Comparison of ENCODE assay signal across 9 cellular contexts in genomic region chr6:5497896-5498578, GRCh38.
A peak's percentile ranks its signal among the peaks of the same experiment; 100 is the strongest.
DNase-seq lines count a peak whose midpoint lies in the region; ATAC-seq and TF ChIP-seq lines count a peak whose summit lies in the region.
"Had no signal": no experiment of that assay in that cellular context is flagged by ENCODE, and none has a peak within 500 bp of the region (broad histone marks: within the 10 kb centered on the region; RNA-seq: fewer than 3 reads in every experiment).

No MANE protein-coding gene starts in this region.

- H3K36me3 ChIP-seq in CD8-positive, alpha-beta T cell (ENCODE audit: insufficient read depth, low read length): no peaks in the 10 kb centered on the region
- H3K36me3 ChIP-seq in KOPT-K1 (ENCODE audit: insufficient read depth, low read length): no peaks in the 10 kb centered on the region

- TF ChIP-seq CTCF in CD8-positive, alpha-beta T cell (IDR thresholded peaks at IDR 0.05): no peak

- no peak overlapping the region for H3K27ac Mint-ChIP-seq in CD8-positive, alpha-beta T cell
- peak overlapping the region; percentile 92 for H3K27ac Mint-ChIP-seq in T-helper 17 cell

- H3K4me3 ChIP-seq in CD8-positive, alpha-beta T cell (ENCODE audit: low read depth, low read length): no peak overlapping the region

- no peak for ATAC-seq in CD8-positive, alpha-beta T cell
- ATAC-seq in T-helper 17 cell (peak; percentile 58), HG02938 (IDR thresholded peaks at IDR 0.05; ENCODE audit: unreplicated experiment) (no peak), GM21786 (IDR thresholded peaks at IDR 0.05; ENCODE audit: unreplicated experiment) (no peak)

- H3K9me3 ChIP-seq in CD8-positive, alpha-beta T cell (ENCODE audit: low read length): no peaks in the 10 kb centered on the region
- H3K9me3 ChIP-seq in KOPT-K1 (ENCODE audit: insufficient read depth, low read length, poor library complexity, severe bottlenecking) (no peaks in the 10 kb centered on the region), T-helper 17 cell (ENCODE audit: control insufficient read depth, low read length, poor library complexity, severe bottlenecking) (no peaks in the 10 kb centered on the region)

- DNase-seq in CD8-positive, alpha-beta T cell: no peak
- DNase-seq in T-helper 17 cell (no peak), glomerular endothelial cell (ENCODE audit: extremely low read depth, low read depth, low spot score) (peak; percentile 52), HT-29 (ENCODE audit: low spot score) (no peak)
- DNase-seq in activated CD8-positive, alpha-beta memory T cell treated with anti-CD3 and anti-CD28 coated beads for 24 hours: no peak
- DNase-seq: NCI-H510A treated with DMSO at 0.1 percent for 48 hours had no signal

- POLR2A ChIA-PET in CD8-positive, alpha-beta T cell (lab: Charles Lee): no interaction called here

- no peak overlapping the region for H3K27ac ChIP-seq in CD8-positive, alpha-beta T cell (ENCODE audit: low read depth, low read length)
- H3K27ac ChIP-seq in KOPT-K1 (ENCODE audit: low read depth, low read length, poor library complexity, severe bottlenecking): peak overlapping the region; percentile 50

- H3K27me3 Mint-ChIP-seq in CD8-positive, alpha-beta T cell (ENCODE audit: low read depth): no peaks in the 10 kb centered on the region
- H3K27me3 Mint-ChIP-seq in T-helper 17 cell: no peaks in the 10 kb centered on the region

- H3K36me3 Mint-ChIP-seq in CD8-positive, alpha-beta T cell: peaks cover 22% of the 10 kb centered on the region
- no peaks in the 10 kb centered on the region for H3K36me3 Mint-ChIP-seq in T-helper 17 cell (ENCODE audit: low read depth)

- no peaks in the 10 kb centered on the region for H3K27me3 ChIP-seq in CD8-positive, alpha-beta T cell (ENCODE audit: insufficient read depth, low read length)

- CTCF ChIA-PET in CD8-positive, alpha-beta T cell (lab: Charles Lee): no interaction called here

- peak overlapping the region; percentile 16 for H3K4me3 Mint-ChIP-seq in CD8-positive, alpha-beta T cell
- H3K4me3 Mint-ChIP-seq in T-helper 17 cell: peak overlapping the region; percentile 70

- intact Hi-C loops in CD8-positive, alpha-beta T cell (cut with DNase I, micrococcal nuclease): no loop called here

- H3K9me3 Mint-ChIP-seq in CD8-positive, alpha-beta T cell: no peaks in the 10 kb centered on the region

- H3K4me1 Mint-ChIP-seq in CD8-positive, alpha-beta T cell (ENCODE audit: low read depth): peaks cover 23% of the 10 kb centered on the region
- peaks cover 23% of the 10 kb centered on the region for H3K4me1 Mint-ChIP-seq in T-helper 17 cell

- H3K4me1 ChIP-seq in CD8-positive, alpha-beta T cell (ENCODE audit: insufficient read depth, low read length): peaks cover 7% of the 10 kb centered on the region
